27 cellular contexts compared by ENCODE assay signal in the genomic region with DNA sequence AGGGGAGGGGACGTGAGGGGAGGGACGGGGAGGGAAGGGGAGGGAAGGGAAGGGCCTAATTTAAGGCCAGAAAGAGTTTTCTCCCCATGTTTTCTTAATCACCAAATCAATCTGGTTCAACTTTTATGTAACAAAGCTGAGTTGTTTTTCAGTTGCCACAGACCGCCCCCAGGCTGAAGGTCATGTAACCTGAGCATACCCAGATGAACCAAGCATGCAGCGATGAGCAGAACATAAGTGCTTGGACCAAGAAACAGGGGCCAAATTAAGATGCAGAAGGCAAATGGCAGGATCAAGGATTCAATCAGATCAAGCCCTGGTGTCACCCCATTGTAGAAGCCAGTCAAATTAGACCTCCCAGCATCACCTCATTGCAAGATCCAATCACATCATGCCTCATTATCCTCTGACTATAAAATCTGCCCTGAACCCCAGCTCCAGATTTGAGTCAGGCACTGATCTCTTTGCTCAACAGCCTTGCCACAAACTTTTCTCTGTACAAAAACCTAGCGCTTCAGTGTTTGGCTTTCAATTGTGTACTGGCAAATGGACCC.
"Had no signal": no experiment of that assay in that cellular context is flagged by ENCODE, and none has a peak within 500 bp of the region (broad histone marks: within the 10 kb centered on the region; RNA-seq: fewer than 3 reads in every experiment).

No MANE protein-coding gene starts in this region.

- H3K4me1 ChIP-seq: heart left ventricle, upper lobe of right lung had no signal

- H3K4me3 Mint-ChIP-seq: activated CD8-positive, alpha-beta T cell treated with anti-CD3 and anti-CD28 coated beads, Interleukin-2, amount 10 ng/mL, durations not matched to agents 7 days and 5 days; activated naive CD4-positive, alpha-beta T cell treated with anti-CD3 and anti-CD28 coated beads, Interleukin-2, amount 10 ng/mL, durations not matched to agents 7 days and 5 days; activated naive CD8-positive, alpha-beta T cell treated with anti-CD3 and anti-CD28 coated beads, Interleukin-2, amount 50 U/mL, for 24 hours; activated T-cell treated with anti-CD3 and anti-CD28 coated beads, Interleukin-2, amount 50 U/mL, for 4 hours; brain; endodermal cell; immature natural killer cell; neural crest cell; stimulated activated memory B cell treated with anti-CD40 and anti-IgM and Interleukin-4, amounts not matched to agents 10 μg/mL and 1 μg/mL and 100 μg/mL, for 72 hours; T-helper 2 cell treated with Interferon-gamma antibody and Interleukin-4, amounts not matched to agents 5 μg/mL and 100 μg/mL, for 36 hours had no signal

- H3K27me3 ChIP-seq: dorsolateral prefrontal cortex, gastrocnemius medialis, heart left ventricle, ovary, upper lobe of right lung had no signal

- ATAC-seq: activated CD8-positive, alpha-beta T cell treated with anti-CD3 and anti-CD28 coated beads, Interleukin-2, amount 10 ng/mL, durations not matched to agents 7 days and 5 days; activated naive CD8-positive, alpha-beta T cell treated with anti-CD3 and anti-CD28 coated beads, Interleukin-2, amount 50 U/mL, for 24 hours; activated T-cell treated with anti-CD3 and anti-CD28 coated beads, Interleukin-2, amount 50 U/mL, for 4 hours; gastrocnemius medialis; heart left ventricle; left ventricle myocardium superior; sciatic nerve; stimulated activated memory B cell treated with anti-CD40 and anti-IgM and Interleukin-4, amounts not matched to agents 10 μg/mL and 1 μg/mL and 100 μg/mL, for 72 hours; upper lobe of right lung had no signal

- H3K27me3 Mint-ChIP-seq: brain had no signal

- H3K27ac Mint-ChIP-seq: activated CD8-positive, alpha-beta T cell treated with anti-CD3 and anti-CD28 coated beads, Interleukin-2, amount 10 ng/mL, durations not matched to agents 7 days and 5 days; activated naive CD4-positive, alpha-beta T cell treated with anti-CD3 and anti-CD28 coated beads, Interleukin-2, amount 10 ng/mL, durations not matched to agents 7 days and 5 days; activated naive CD8-positive, alpha-beta T cell treated with anti-CD3 and anti-CD28 coated beads, Interleukin-2, amount 50 U/mL, for 24 hours; brain; endodermal cell; immature natural killer cell; stimulated activated memory B cell treated with anti-CD40 and anti-IgM and Interleukin-4, amounts not matched to agents 10 μg/mL and 1 μg/mL and 100 μg/mL, for 72 hours; T-helper 2 cell treated with Interferon-gamma antibody and Interleukin-4, amounts not matched to agents 5 μg/mL and 100 μg/mL, for 36 hours had no signal

- H3K9me3 Mint-ChIP-seq: activated naive CD4-positive, alpha-beta T cell treated with anti-CD3 and anti-CD28 coated beads, Interleukin-2, amount 10 ng/mL, durations not matched to agents 7 days and 5 days; activated naive CD8-positive, alpha-beta T cell treated with anti-CD3 and anti-CD28 coated beads, Interleukin-2, amount 50 U/mL, for 24 hours; activated T-cell treated with anti-CD3 and anti-CD28 coated beads, Interleukin-2, amount 50 U/mL, for 4 hours had no signal

- H3K4me3 ChIP-seq: dorsolateral prefrontal cortex, gastrocnemius medialis, heart left ventricle, ovary, smooth muscle cell, thoracic aorta, upper lobe of right lung had no signal

- H3K36me3 Mint-ChIP-seq: activated naive CD4-positive, alpha-beta T cell treated with anti-CD3 and anti-CD28 coated beads, Interleukin-2, amount 10 ng/mL, durations not matched to agents 7 days and 5 days; brain; immature natural killer cell; stimulated activated memory B cell treated with anti-CD40 and anti-IgM and Interleukin-4, amounts not matched to agents 10 μg/mL and 1 μg/mL and 100 μg/mL, for 72 hours had no signal

- H3K27ac ChIP-seq: dorsolateral prefrontal cortex, epithelial cell of prostate, gastrocnemius medialis, heart left ventricle, ovary, thoracic aorta, upper lobe of right lung had no signal

- H3K36me3 ChIP-seq: gastrocnemius medialis, heart left ventricle, ovary, thoracic aorta, upper lobe of right lung had no signal

- H3K4me1 Mint-ChIP-seq: activated naive CD4-positive, alpha-beta T cell treated with anti-CD3 and anti-CD28 coated beads, Interleukin-2, amount 10 ng/mL, durations not matched to agents 7 days and 5 days; activated naive CD8-positive, alpha-beta T cell treated with anti-CD3 and anti-CD28 coated beads, Interleukin-2, amount 50 U/mL, for 24 hours; immature natural killer cell; neural crest cell; stimulated activated memory B cell treated with anti-CD40 and anti-IgM and Interleukin-4, amounts not matched to agents 10 μg/mL and 1 μg/mL and 100 μg/mL, for 72 hours had no signal

- DNase-seq: activated CD4-positive, alpha-beta T cell treated with anti-CD3 and anti-CD28 coated beads for 4 hours; activated CD8-positive, alpha-beta memory T cell treated with anti-CD3 and anti-CD28 coated beads, Interleukin-2, amount 50 U/mL, for 4 hours; activated CD8-positive, alpha-beta T cell treated with anti-CD3 and anti-CD28 coated beads, Interleukin-2, amount 10 ng/mL, durations not matched to agents 7 days and 5 days; activated effector memory CD4-positive, alpha-beta T cell treated with Interleukin-2 at 50 U/mL for 16 hours; activated naive CD4-positive, alpha-beta T cell treated with anti-CD3 and anti-CD28 coated beads, Interleukin-2, amount 10 ng/mL, durations not matched to agents 7 days and 5 days; activated naive CD8-positive, alpha-beta T cell treated with anti-CD3 and anti-CD28 coated beads, Interleukin-2, amount 50 U/mL, for 24 hours; activated T-cell treated with anti-CD3 and anti-CD28 coated beads, Interleukin-2, amount 50 U/mL, for 4 hours; anterior cingulate cortex; central memory CD4-positive, alpha-beta T cell; dorsolateral prefrontal cortex; endodermal cell; gastrocnemius medialis; heart left ventricle; immature natural killer cell; kidney glomerular epithelial cell; left ventricle myocardium superior; ovary; stimulated activated CD4-positive, alpha-beta T cell treated with anti-CD3 and anti-CD28 coated beads, Interleukin-4, amount 100 ng/mL, for 1 hour; upper lobe of right lung had no signal

- H3K9me3 ChIP-seq: gastrocnemius medialis, thoracic aorta, upper lobe of right lung had no signal
